ENCODE assay signal across 24 cellular contexts in genomic region chrX:96483642-96484160, GRCh38.
"Had no signal": no experiment of that assay in that cellular context is flagged by ENCODE, and none has a peak within 500 bp of the region (broad histone marks: within the 10 kb centered on the region; RNA-seq: fewer than 3 reads in every experiment).

No MANE protein-coding gene starts in this region.

- H2AFZ ChIP-seq: hepatocyte had no signal

- H3K27ac ChIP-seq: coronary artery, hepatocyte, left ventricle myocardium inferior, pancreas, upper lobe of left lung, uterus had no signal

- H3K36me3 ChIP-seq: left ventricle myocardium inferior, pancreas, upper lobe of left lung, uterus had no signal

- H3K9me3 ChIP-seq: left ventricle myocardium inferior, pancreas, upper lobe of left lung, uterus had no signal

- H3K27ac Mint-ChIP-seq: endodermal cell, naive B cell, nephron, progenitor cell of endocrine pancreas had no signal

- H3K27me3 Mint-ChIP-seq: naive B cell, progenitor cell of endocrine pancreas had no signal

- H3K4me3 Mint-ChIP-seq: endodermal cell, naive B cell, nephron had no signal

- H3K4me2 ChIP-seq: hepatocyte had no signal

- H3K27me3 ChIP-seq: hepatocyte, upper lobe of left lung, uterus had no signal

- H3K4me3 ChIP-seq: coronary artery, hepatocyte, left ventricle myocardium inferior, pancreas, upper lobe of left lung, uterus had no signal

- DNase-seq: effector CD4-positive, alpha-beta T cell; endodermal cell; erythroblast; foreskin melanocyte; head of caudate nucleus; kidney; left cardiac atrium; left ventricle myocardium inferior; mesendoderm; naive B cell; occipital lobe; pancreas; right cardiac atrium; small intestine; stimulated activated CD4-positive, alpha-beta T cell treated with anti-CD3 and anti-CD28 coated beads, Interleukin-12 subunit alpha, Interleukin-12 subunit beta, amount 100 ng/mL, for 4 hours; stimulated activated CD4-positive, alpha-beta T cell treated with anti-CD3 and anti-CD28 coated beads, Interleukin-2, amount 100 ng/mL, for 48 hours; stimulated activated naive CD4-positive, alpha-beta T cell treated with Interleukin-2 at 50 U/mL for 16 hours; upper lobe of left lung; uterus had no signal

- H3K79me2 ChIP-seq: hepatocyte had no signal

- FAIRE-seq: endothelial cell of umbilical vein, kidney, pancreas, small intestine had no signal

- H3K4me1 ChIP-seq: left ventricle myocardium inferior, pancreas, upper lobe of left lung, uterus had no signal

- H3K4me1 Mint-ChIP-seq: naive B cell, nephron had no signal

- ATAC-seq: left cardiac atrium, pancreas, right cardiac atrium had no signal

- H3K36me3 Mint-ChIP-seq: naive B cell had no signal
